ENCODE assay signal across 8 cellular contexts in the genomic region with DNA sequence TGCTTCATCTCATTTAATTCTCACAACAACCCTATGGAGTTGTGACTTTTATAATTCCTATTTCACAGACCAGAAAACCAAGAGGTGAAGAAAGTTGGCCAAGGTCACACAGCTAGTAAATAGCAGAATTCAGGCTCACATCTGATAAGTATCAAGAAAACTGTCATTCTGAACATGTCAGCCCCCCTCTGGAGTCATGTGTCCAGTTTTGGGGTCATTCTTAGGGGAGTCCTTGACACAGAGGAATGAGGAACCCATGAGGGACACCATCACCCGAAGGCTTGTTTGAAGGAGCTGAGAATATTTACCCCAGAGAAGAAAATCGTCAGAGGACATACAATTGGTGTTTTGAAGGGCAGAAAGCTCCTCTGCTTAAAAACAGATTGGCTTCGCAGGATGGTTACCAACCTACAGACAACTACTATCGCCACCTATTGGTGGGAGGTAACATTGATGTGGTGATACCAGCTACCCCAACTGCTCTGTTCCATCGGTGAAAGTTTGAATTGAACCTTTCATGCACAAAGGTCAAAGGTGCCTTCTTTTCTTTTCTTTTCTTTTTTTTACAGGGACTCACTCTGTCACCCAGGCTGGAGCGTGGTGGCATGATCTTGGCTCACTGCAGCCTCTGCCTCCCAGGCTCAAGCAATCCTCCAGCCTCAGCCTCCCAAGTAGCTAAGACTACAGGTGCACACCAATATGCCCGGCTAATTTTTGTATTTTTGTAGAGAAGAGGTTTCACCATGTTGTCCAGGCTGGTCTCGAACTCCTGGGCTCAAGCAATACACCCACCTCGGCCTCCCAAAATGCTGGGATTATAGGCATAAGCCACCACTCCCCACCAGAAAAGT. TPM values are rescaled to one million over a fixed set of nuclear protein-coding genes. Genes with fewer than 3 reads are reported as not detected.
DNase-seq lines count a peak whose midpoint lies in the region; ATAC-seq and TF ChIP-seq lines count a peak whose summit lies in the region.

No MANE protein-coding gene starts in this region.

- H3K9me3 ChIP-seq in HEK293 (ENCODE audit: control insufficient read depth, insufficient read depth, low read depth, low read length) (no peaks in the 10 kb centered on the region), mesenchymal stem cell (ENCODE audit: control insufficient read depth, low read length) (no peaks in the 10 kb centered on the region)

- POLR2A ChIA-PET in HEK293 (lab: Yijun Ruan, JAX), result interaction anchor here (1.0 to 1.2 kb wide), 3 partner anchors 45 to 172 kb away, joined by 3 to 4 read pairs (median 4); a partner anchor contains a TSS

- H3K4me3 Mint-ChIP-seq in stimulated activated naive CD8-positive, alpha-beta T cell treated with anti-CD3 and anti-CD28 coated beads, Interleukin-15, Interleukin-2, amounts not matched to agents 100 ng/mL and 50 ng/mL, for 24 hours, result no peak overlapping the region

- TF ChIP-seq CTCF in HEK293 (tag by site-specific recombination; IDR thresholded peaks at IDR 0.05), result peak; percentile 73

- peaks cover 11% of the 10 kb centered on the region for H3K4me1 Mint-ChIP-seq in stimulated activated naive CD8-positive, alpha-beta T cell treated with anti-CD3 and anti-CD28 coated beads, Interleukin-15, Interleukin-2, amounts not matched to agents 100 ng/mL and 50 ng/mL, for 24 hours (ENCODE audit: low read depth)

- no peak overlapping the region for H3K23ac ChIP-seq in mesenchymal stem cell (ENCODE audit: low read length in 2 of 2)

- H4K91ac ChIP-seq in mesenchymal stem cell (ENCODE audit: low read length), result no peak overlapping the region

- 24% methylated on average over 6 of the region's 9 CpGs for WGBS in mesenchymal stem cell

- H3K79me1 ChIP-seq in mesenchymal stem cell (replicated peaks; ENCODE audit: low read length, poor library complexity, severe bottlenecking), result no peaks in the 10 kb centered on the region

- no peak overlapping the region for H3K4ac ChIP-seq in mesenchymal stem cell (ENCODE audit: low read depth in 1 of 2, low read length in 2 of 2)

- H3K4me1 ChIP-seq in HEK293 (ENCODE audit: control insufficient read depth, insufficient read depth, low read length), result no peaks in the 10 kb centered on the region
- H3K4me1 ChIP-seq in mesenchymal stem cell (ENCODE audit: control insufficient read depth, insufficient read depth, low read depth, low read length), result no peaks in the 10 kb centered on the region

- H3K4me2 ChIP-seq in mesenchymal stem cell (ENCODE audit: low read length, poor library complexity, severe bottlenecking), result no peak overlapping the region

- peak overlapping the region; percentile 31 for H3K27ac Mint-ChIP-seq in stimulated activated naive CD8-positive, alpha-beta T cell treated with anti-CD3 and anti-CD28 coated beads, Interleukin-15, Interleukin-2, amounts not matched to agents 100 ng/mL and 50 ng/mL, for 24 hours

- no peak overlapping the region for H3K18ac ChIP-seq in mesenchymal stem cell (ENCODE audit: low read depth in 1 of 2, low read length in 2 of 2)

- H3K14ac ChIP-seq in mesenchymal stem cell (ENCODE audit: low read length in 2 of 2), result no peak overlapping the region

- no peak overlapping the region for H2BK15ac ChIP-seq in mesenchymal stem cell (ENCODE audit: low read depth, poor library complexity, severe bottlenecking)

- no peak overlapping the region for H2BK120ac ChIP-seq in mesenchymal stem cell (ENCODE audit: low read depth, low read length)

- no peak overlapping the region for H3K27ac ChIP-seq in HEK293 (ENCODE audit: extremely low read depth, low read depth, low read length)
- H3K27ac ChIP-seq in mesenchymal stem cell (ENCODE audit: low read length, poor library complexity, severe bottlenecking), result no peak overlapping the region

- H3K4me3 ChIP-seq in HEK293 (ENCODE audit: low read depth, low read length) (no peak overlapping the region), mesenchymal stem cell (ENCODE audit: insufficient read depth in 1 of 2, low read depth in 1 of 2, low read length in 2 of 2) (no peak overlapping the region)

- no peaks in the 10 kb centered on the region for H3K27me3 Mint-ChIP-seq in stimulated activated naive CD8-positive, alpha-beta T cell treated with anti-CD3 and anti-CD28 coated beads, Interleukin-15, Interleukin-2, amounts not matched to agents 100 ng/mL and 50 ng/mL, for 24 hours

- CTCF ChIA-PET in HEK293 (lab: Yijun Ruan, JAX), result interaction anchor here (0.5 to 7.4 kb wide), 52 partner anchors 9 to 392 kb away, joined by 3 to 69 read pairs (median 5); a partner anchor contains a TSS

- no peak for ATAC-seq in GM21390 (IDR thresholded peaks at IDR 0.05; ENCODE audit: unreplicated experiment)

- no peak overlapping the region for H2BK12ac ChIP-seq in mesenchymal stem cell (ENCODE audit: low read length in 2 of 2)

- H3K27me3 ChIP-seq in mesenchymal stem cell (ENCODE audit: control insufficient read depth in 1 of 2, insufficient read depth in 1 of 2, low read length in 2 of 2), result peaks cover 33 to 72% of the 10 kb centered on the region in 2 experiments

- H3K9me3 Mint-ChIP-seq in stimulated activated naive CD8-positive, alpha-beta T cell treated with anti-CD3 and anti-CD28 coated beads, Interleukin-15, Interleukin-2, amounts not matched to agents 100 ng/mL and 50 ng/mL, for 24 hours, result no peaks in the 10 kb centered on the region

- peak; percentile 74 for DNase-seq in CD1c-positive myeloid dendritic cell (ENCODE audit: extremely low spot score)
- DNase-seq in NCI-H446 treated with DMSO at 0.1 percent for 48 hours (lab: John Stamatoyannopoulos, UW), result peak; percentile 6
- DNase-seq in activated CD4-positive, alpha-beta T cell treated with anti-CD3 and anti-CD28 coated beads for 24 hours (ENCODE audit: low read depth in 2 of 2), result peak; percentile 5 to 36
- DNase-seq in effector CD8-positive, alpha-beta T cell (lab: John Stamatoyannopoulos, UW), result peak; percentile 9
- DNase-seq in mesenchymal stem cell, result peak; percentile 66

- H3K36me3 ChIP-seq in HEK293 (ENCODE audit: control insufficient read depth in 2 of 2, insufficient read depth in 1 of 2, low read length in 2 of 2) (no peaks in the 10 kb centered on the region), mesenchymal stem cell (ENCODE audit: control insufficient read depth in 1 of 2, insufficient read depth in 2 of 2, low read depth in 1 of 2, low read length in 2 of 2) (no peaks in the 10 kb centered on the region)

- no peak overlapping the region for H2AFZ ChIP-seq in mesenchymal stem cell (ENCODE audit: low read depth, low read length)

- H3K36me3 Mint-ChIP-seq in stimulated activated naive CD8-positive, alpha-beta T cell treated with anti-CD3 and anti-CD28 coated beads, Interleukin-15, Interleukin-2, amounts not matched to agents 100 ng/mL and 50 ng/mL, for 24 hours (ENCODE audit: low read depth), result no peaks in the 10 kb centered on the region

- no peak overlapping the region for H4K8ac ChIP-seq in mesenchymal stem cell (ENCODE audit: low read length)

- no peak overlapping the region for H2BK5ac ChIP-seq in mesenchymal stem cell (ENCODE audit: low read depth, low read length, poor library complexity, severe bottlenecking)

- no peak overlapping the region for H3K9ac ChIP-seq in mesenchymal stem cell (ENCODE audit: low read length)

- no peak overlapping the region for H2AK5ac ChIP-seq in mesenchymal stem cell (ENCODE audit: low read length, severe bottlenecking)

TF ChIP-seq in HEK293, 187 proteins besides CTCF, POLR2A, EP300 and RAD21:
- TF ChIP-seq ZNF660 (tag by site-specific recombination; IDR thresholded peaks at IDR 0.05) (0 out of 2 replicates have a peak, but pooled peaks have one; percentile 47), ZNF654 (tag by site-specific recombination; IDR thresholded peaks at IDR 0.05; ENCODE audit: low read depth) (peak; percentile 47), PRDM1 (tag by site-specific recombination; IDR thresholded peaks at IDR 0.05) (0 out of 2 replicates have a peak, but pooled peaks have one; percentile 38), ZNF544 (tag by site-specific recombination; IDR thresholded peaks at IDR 0.05) (no peak), SCRT1 (tag by site-specific recombination; IDR thresholded peaks at IDR 0.05; ENCODE audit: borderline replicate concordance) (peak; percentile 20; the same call in 1 of the 2 replicates)

RNA-seq across cellular contexts. Expression of a gene that starts 31.3 kb away (rescaled TPM):
- polyA plus RNA-seq in mesenchymal stem cell (2013, experiment 1 of 2), result 0.03 TPM
- polyA plus RNA-seq in mesenchymal stem cell (2013, experiment 2 of 2), result 0.01 TPM

RNA-seq across cellular contexts. Expression of a gene that starts 55.9 kb away (rescaled TPM):
- 161 TPM for polyA plus RNA-seq in mesenchymal stem cell (2013, experiment 1 of 2)
- 151 TPM for polyA plus RNA-seq in mesenchymal stem cell (2013, experiment 2 of 2)

Comparison
In these comparisons a context has a peak if more than half of its experiments do, and no peak if none do; other contexts are left out.
1. DNase-seq: peak in every context shown above with its lines; median percentile 74 in CD1c-positive myeloid dendritic cell; 66 in mesenchymal stem cell; 20 in activated CD4-positive, alpha-beta T cell treated with anti-CD3 and anti-CD28 coated beads for 24 hours; 9 in effector CD8-positive, alpha-beta T cell; 6 in NCI-H446 treated with DMSO at 0.1 percent for 48 hours.